Comparison of ENCODE assay signal across 8 cellular contexts in genomic region chr10:5284311-5285057, GRCh38.
A peak's percentile ranks its signal among the peaks of the same experiment; 100 is the strongest.
DNase-seq lines count a peak whose midpoint lies in the region; ATAC-seq and TF ChIP-seq lines count a peak whose summit lies in the region.

No MANE protein-coding gene starts in this region.

- DNase-seq in GM04503 (ENCODE audit: low read depth) (peak; percentile 50), HCEC 1CT (peak; percentile 26), RWPE2 (ENCODE audit: low spot score) (no peak), fibroblast of the conjunctiva (ENCODE audit: low read depth) (peak; percentile 8), NCI-H2196 treated with DMSO at 0.1 percent for 48 hours (lab: John Stamatoyannopoulos, UW; ENCODE audit: unreplicated experiment) (no peak)
- DNase-seq in stimulated activated naive CD4-positive, alpha-beta T cell treated with Interleukin-2 at 50 U/mL for 16 hours (lab: John Stamatoyannopoulos, UW) = no peak

- TF ChIP-seq CTCF in RWPE2 (IDR thresholded peaks at IDR 0.05; ENCODE audit: poor library complexity, severe bottlenecking) = no peak

- ATAC-seq in RWPE2 (ENCODE audit: low read depth) (peak; percentile 56; the same call in 2 of the 3 replicates), GM18873 (IDR thresholded peaks at IDR 0.05; ENCODE audit: low FRiP score, unreplicated experiment) (no peak), GM21723 (IDR thresholded peaks at IDR 0.05; ENCODE audit: unreplicated experiment) (no peak)

- H3K4me3 ChIP-seq in RWPE2 (ENCODE audit: severe bottlenecking) = no peak overlapping the region

- peaks cover 17% of the 10 kb centered on the region for H3K4me1 ChIP-seq in RWPE2 (ENCODE audit: insufficient read depth, poor library complexity, severe bottlenecking)

- no peaks in the 10 kb centered on the region for H3K36me3 ChIP-seq in RWPE2 (ENCODE audit: low read depth)

- no peaks in the 10 kb centered on the region for H3K9me3 ChIP-seq in RWPE2 (ENCODE audit: severe bottlenecking)

- no peaks in the 10 kb centered on the region for H3K27me3 ChIP-seq in RWPE2 (ENCODE audit: insufficient read depth, poor library complexity, severe bottlenecking)

- peak overlapping the region; percentile 15 for H3K27ac ChIP-seq in RWPE2 (ENCODE audit: poor library complexity, severe bottlenecking)

Comparison
In these comparisons a context has a peak if more than half of its experiments do, and no peak if none do; other contexts are left out.
1. DNase-seq: peak in GM04503 (single experiment), HCEC 1CT (single experiment) and fibroblast of the conjunctiva (single experiment); none in RWPE2 (single experiment), NCI-H2196 treated with DMSO at 0.1 percent for 48 hours (single experiment) and stimulated activated naive CD4-positive, alpha-beta T cell treated with Interleukin-2 at 50 U/mL for 16 hours (single experiment).